In genomic region chr20:34528921-34529297, GRCh38 we compare ENCODE assay signal across 10 cellular contexts. TPM values are rescaled to one million over a fixed set of nuclear protein-coding genes. Genes with fewer than 3 reads are reported as not detected.
DNase-seq lines count a peak whose midpoint lies in the region; ATAC-seq and TF ChIP-seq lines count a peak whose summit lies in the region.
"Had no signal": no experiment of that assay in that cellular context is flagged by ENCODE, and none has a peak within 500 bp of the region (broad histone marks: within the 10 kb centered on the region; RNA-seq: fewer than 3 reads in every experiment).

No MANE protein-coding gene starts in this region.

- H3K4me3 Mint-ChIP-seq in activated CD8-positive, alpha-beta T cell treated with anti-CD3 and anti-CD28 coated beads, Interleukin-2, amount 10 ng/mL, durations not matched to agents 7 days and 5 days = no peak overlapping the region
- H3K4me3 Mint-ChIP-seq in activated CD8-positive, alpha-beta T cell treated with anti-CD3 and anti-CD28 coated beads for 36 hours = no peak overlapping the region

- peaks cover 33% of the 10 kb centered on the region for H3K4me1 ChIP-seq in mesenchymal stem cell (ENCODE audit: control insufficient read depth, insufficient read depth, low read depth, low read length)
- peaks cover 0 to 91% (median 49%) of the 10 kb centered on the region in 4 donors for H3K4me1 ChIP-seq in tibial nerve
- peaks cover 13 to 15% of the 10 kb centered on the region in 2 experiments; a peak in 2 of 4 replicates for H3K4me1 ChIP-seq in SK-N-SH (ENCODE audit: control insufficient read depth in 1 of 2, insufficient read depth in 2 of 2, low read depth in 1 of 2, low read length in 1 of 2)

- H3K4me3 ChIP-seq in fibroblast of pulmonary artery (replicated peaks; ENCODE audit: low read depth, low read length) = no peak overlapping the region
- H3K4me3 ChIP-seq in mesenchymal stem cell (ENCODE audit: insufficient read depth in 1 of 2, low read depth in 1 of 2, low read length in 2 of 2) = no peak overlapping the region
- H3K4me3 ChIP-seq in tibial nerve = no peak overlapping the region
- H3K4me3 ChIP-seq in SK-N-SH (ENCODE audit: low read depth in 2 of 2, low read length in 1 of 2) = no peak overlapping the region
- H3K4me3 ChIP-seq: transverse colon had no signal

- H3K9ac ChIP-seq in mesenchymal stem cell (ENCODE audit: low read length) (no peak overlapping the region), SK-N-SH (no peak overlapping the region)

- H3K27me3 ChIP-seq in mesenchymal stem cell (ENCODE audit: control insufficient read depth in 1 of 2, insufficient read depth in 1 of 2, low read length in 2 of 2) (no peaks in the 10 kb centered on the region), tibial nerve (no peaks in the 10 kb centered on the region), SK-N-SH (ENCODE audit: insufficient read depth) (no peaks in the 10 kb centered on the region)
- H3K27me3 ChIP-seq: transverse colon had no signal

- peak overlapping the region; percentile 10 for H2AK5ac ChIP-seq in mesenchymal stem cell (ENCODE audit: low read length, severe bottlenecking)

- H3K9me3 ChIP-seq in mesenchymal stem cell (ENCODE audit: control insufficient read depth, low read length) (no peaks in the 10 kb centered on the region), tibial nerve (no peaks in the 10 kb centered on the region), SK-N-SH (no peaks in the 10 kb centered on the region)
- H3K9me3 ChIP-seq: transverse colon had no signal

- H4K8ac ChIP-seq in mesenchymal stem cell (ENCODE audit: low read length) = no peak overlapping the region

- no peak overlapping the region for H2BK15ac ChIP-seq in mesenchymal stem cell (ENCODE audit: low read depth, poor library complexity, severe bottlenecking)

- no peak overlapping the region for H2BK120ac ChIP-seq in mesenchymal stem cell (ENCODE audit: low read depth, low read length)

- no peak for TF ChIP-seq CTCF in activated CD8-positive, alpha-beta T cell treated with anti-CD3 and anti-CD28 coated beads for 36 hours (IDR thresholded peaks at IDR 0.05)
- TF ChIP-seq CTCF in fibroblast of pulmonary artery (IDR thresholded peaks at IDR 0.05; ENCODE audit: low read length, missing control alignments) = no peak
- peak in 1 of 5 experiments; percentile 52 for TF ChIP-seq CTCF in tibial nerve (IDR thresholded peaks at IDR 0.05)
- no peak for TF ChIP-seq CTCF in SK-N-SH (IDR thresholded peaks at IDR 0.05)

- H3K4ac ChIP-seq in mesenchymal stem cell (ENCODE audit: low read depth in 1 of 2, low read length in 2 of 2) = no peak overlapping the region

- POLR2A ChIA-PET in activated CD8-positive, alpha-beta T cell treated with anti-CD3 and anti-CD28 coated beads, Interleukin-2, amount 10 ng/mL, durations not matched to agents 7 days and 5 days (lab: Charles Lee) = no interaction called here
- POLR2A ChIA-PET in activated CD8-positive, alpha-beta T cell treated with anti-CD3 and anti-CD28 coated beads for 36 hours (lab: Charles Lee) = no interaction called here
- POLR2A ChIA-PET in SK-N-SH (lab: Yijun Ruan, JAX) = no interaction called here

- no peaks in the 10 kb centered on the region for H3K9me2 ChIP-seq in SK-N-SH

- peaks cover 29% of the 10 kb centered on the region for H3F3A ChIP-seq in SK-N-SH (replicated peaks; ENCODE audit: insufficient read depth)

- H3K36me3 ChIP-seq in mesenchymal stem cell (ENCODE audit: control insufficient read depth in 1 of 2, insufficient read depth in 2 of 2, low read depth in 1 of 2, low read length in 2 of 2) (peaks cover 59 to 73% of the 10 kb centered on the region in 2 experiments), tibial nerve (peaks cover 0 to 64% (median 5%) of the 10 kb centered on the region in 3 donors), SK-N-SH (replicated peaks in 1 of 2; ENCODE audit: control insufficient read depth in 1 of 2, insufficient read depth in 2 of 2, low read length in 1 of 2) (peaks cover 50 to 65% of the 10 kb centered on the region in 2 experiments)

- H3K27me3 Mint-ChIP-seq in activated CD8-positive, alpha-beta T cell treated with anti-CD3 and anti-CD28 coated beads, Interleukin-2, amount 10 ng/mL, durations not matched to agents 7 days and 5 days (ENCODE audit: low read depth) = no peaks in the 10 kb centered on the region
- H3K27me3 Mint-ChIP-seq in activated CD8-positive, alpha-beta T cell treated with anti-CD3 and anti-CD28 coated beads for 36 hours = no peaks in the 10 kb centered on the region

- H3K4me2 ChIP-seq in mesenchymal stem cell (ENCODE audit: low read length, poor library complexity, severe bottlenecking) = no peak overlapping the region
- no peak overlapping the region for H3K4me2 ChIP-seq in SK-N-SH

- 85% methylated on average over 5 of the region's 5 CpGs for WGBS in mesenchymal stem cell
- WGBS in tibial nerve, 2 donors = 42 to 61% methylated on average over 5 of the region's 5 CpGs
- WGBS in SK-N-SH (ENCODE audit: low lambda C conversion rate) = 98% methylated on average over 5 of the region's 5 CpGs

- TF ChIP-seq RAD21 in SK-N-SH (IDR thresholded peaks at IDR 0.05; ENCODE audit: low read length) = no peak

- H3K79me2 ChIP-seq in SK-N-SH (ENCODE audit: insufficient read depth) = peaks cover 68% of the 10 kb centered on the region

- no peak overlapping the region for H2AFZ ChIP-seq in mesenchymal stem cell (ENCODE audit: low read depth, low read length)
- H2AFZ ChIP-seq in SK-N-SH (ENCODE audit: low read depth) = no peak overlapping the region

- H3K27ac ChIP-seq in mesenchymal stem cell (ENCODE audit: low read length, poor library complexity, severe bottlenecking) = no peak overlapping the region
- H3K27ac ChIP-seq in tibial nerve = peak overlapping the region; percentile 59 to 90 (median 79)
- H3K27ac ChIP-seq in SK-N-SH (ENCODE audit: low read depth in 2 of 2, low read length in 1 of 2) = no peak overlapping the region

- H2BK12ac ChIP-seq in mesenchymal stem cell (ENCODE audit: low read length in 2 of 2) = no peak overlapping the region

- peak; percentile 42 for ATAC-seq in activated CD8-positive, alpha-beta T cell treated with anti-CD3 and anti-CD28 coated beads, Interleukin-2, amount 10 ng/mL, durations not matched to agents 7 days and 5 days
- no peak for ATAC-seq in activated CD8-positive, alpha-beta T cell treated with anti-CD3 and anti-CD28 coated beads for 36 hours
- no peak for ATAC-seq in HG02885 (IDR thresholded peaks at IDR 0.05; ENCODE audit: poor library complexity, unreplicated experiment)

- H3K14ac ChIP-seq in mesenchymal stem cell (ENCODE audit: low read length in 2 of 2) = no peak overlapping the region

- DNase-seq in activated CD8-positive, alpha-beta T cell treated with anti-CD3 and anti-CD28 coated beads, Interleukin-2, amount 10 ng/mL, durations not matched to agents 7 days and 5 days = no peak
- DNase-seq in activated CD8-positive, alpha-beta T cell treated with anti-CD3 and anti-CD28 coated beads for 36 hours = no peak
- DNase-seq in fibroblast of pulmonary artery (ENCODE audit: low read depth) (peak; percentile 16), mesenchymal stem cell (no peak), tibial nerve (ENCODE audit: low spot score in 2 of 2) (peak; percentile 45 to 50), SK-N-SH (no peak), kidney glomerular epithelial cell (lab: John Stamatoyannopoulos, UW) (no peak)
- DNase-seq: NCI-H1105, transverse colon had no signal

- peaks cover 58% of the 10 kb centered on the region for H4K20me1 ChIP-seq in SK-N-SH (ENCODE audit: insufficient read depth)

- TF ChIP-seq POLR2A in tibial nerve (IDR thresholded peaks at IDR 0.05) = no peak

- H3K27ac Mint-ChIP-seq in activated CD8-positive, alpha-beta T cell treated with anti-CD3 and anti-CD28 coated beads, Interleukin-2, amount 10 ng/mL, durations not matched to agents 7 days and 5 days = no peak overlapping the region
- no peak overlapping the region for H3K27ac Mint-ChIP-seq in activated CD8-positive, alpha-beta T cell treated with anti-CD3 and anti-CD28 coated beads for 36 hours

- CTCF ChIA-PET in activated CD8-positive, alpha-beta T cell treated with anti-CD3 and anti-CD28 coated beads, Interleukin-2, amount 10 ng/mL, durations not matched to agents 7 days and 5 days (lab: Charles Lee) = no interaction called here
- CTCF ChIA-PET in activated CD8-positive, alpha-beta T cell treated with anti-CD3 and anti-CD28 coated beads for 36 hours (lab: Charles Lee) = interaction anchor here (1.3 to 4.3 kb wide), 2 partner anchors 9 to 216 kb away, joined by 5 to 25 read pairs; no protein-coding TSS in a partner anchor
- CTCF ChIA-PET in SK-N-SH (lab: Yijun Ruan, JAX) = no interaction called here

- H3K79me1 ChIP-seq in mesenchymal stem cell (replicated peaks; ENCODE audit: low read length, poor library complexity, severe bottlenecking) = peaks cover 44% of the 10 kb centered on the region

- H4K91ac ChIP-seq in mesenchymal stem cell (ENCODE audit: low read length) = no peak overlapping the region

- H3K23ac ChIP-seq in mesenchymal stem cell (ENCODE audit: low read length in 2 of 2) = no peak overlapping the region

- TF ChIP-seq EP300 in tibial nerve (IDR thresholded peaks at IDR 0.05) = peak; percentile 69 to 92
- TF ChIP-seq EP300 in SK-N-SH (IDR thresholded peaks at IDR 0.05; ENCODE audit: borderline replicate concordance in 1 of 2, low read depth in 1 of 2, low read length in 1 of 2) = no peak

- peaks cover 33% of the 10 kb centered on the region for H3K36me3 Mint-ChIP-seq in activated CD8-positive, alpha-beta T cell treated with anti-CD3 and anti-CD28 coated beads, Interleukin-2, amount 10 ng/mL, durations not matched to agents 7 days and 5 days (ENCODE audit: low read depth)
- H3K36me3 Mint-ChIP-seq in activated CD8-positive, alpha-beta T cell treated with anti-CD3 and anti-CD28 coated beads for 36 hours (ENCODE audit: low read depth) = peaks cover 14% of the 10 kb centered on the region

- H3K9me3 Mint-ChIP-seq in activated CD8-positive, alpha-beta T cell treated with anti-CD3 and anti-CD28 coated beads, Interleukin-2, amount 10 ng/mL, durations not matched to agents 7 days and 5 days (ENCODE audit: insufficient read depth) = no peaks in the 10 kb centered on the region
- no peaks in the 10 kb centered on the region for H3K9me3 Mint-ChIP-seq in activated CD8-positive, alpha-beta T cell treated with anti-CD3 and anti-CD28 coated beads for 36 hours

- no peak overlapping the region for H2BK5ac ChIP-seq in mesenchymal stem cell (ENCODE audit: low read depth, low read length, poor library complexity, severe bottlenecking)

- peaks cover 4% of the 10 kb centered on the region for H3K4me1 Mint-ChIP-seq in activated CD8-positive, alpha-beta T cell treated with anti-CD3 and anti-CD28 coated beads, Interleukin-2, amount 10 ng/mL, durations not matched to agents 7 days and 5 days (ENCODE audit: low read depth)
- H3K4me1 Mint-ChIP-seq in activated CD8-positive, alpha-beta T cell treated with anti-CD3 and anti-CD28 coated beads for 36 hours (ENCODE audit: low read depth) = peaks cover 6% of the 10 kb centered on the region

- intact Hi-C loops in activated CD8-positive, alpha-beta T cell treated with anti-CD3 and anti-CD28 coated beads for 36 hours (cut with micrococcal nuclease) = no loop called here

- peak overlapping the region in 1 of 2 experiments; percentile 5 for H3K18ac ChIP-seq in mesenchymal stem cell (ENCODE audit: low read depth in 1 of 2, low read length in 2 of 2)

RNA-seq across cellular contexts. Expression of gene DYNLRB1, which starts 12.7 kb away (rescaled TPM):
- 100 to 1,000 TPM in 1 of 2 experiments, 10 to 100 TPM in 1; 91.9 to 103 TPM for total RNA-seq in activated CD8-positive, alpha-beta T cell treated with anti-CD3 and anti-CD28 coated beads, Interleukin-2, amount 10 ng/mL, durations not matched to agents 7 days and 5 days
- 10 to 100 TPM; 66.6 to 70.9 TPM for total RNA-seq in activated CD8-positive, alpha-beta T cell treated with anti-CD3 and anti-CD28 coated beads for 36 hours
- 344 TPM for polyA plus RNA-seq in mesenchymal stem cell (2013, experiment 1 of 2)
- polyA plus RNA-seq in mesenchymal stem cell (2013, experiment 2 of 2) = 339 TPM
- total RNA-seq in tibial nerve = 100 to 1,000 TPM; 145 to 188 (median 170) TPM
- 298 and 402 TPM in 2 replicates for polyA plus RNA-seq in SK-N-SH (2012; rRNA removed)
- polyA plus RNA-seq in SK-N-SH (2012; cell fraction: cytosol; rRNA removed) = 379 and 385 TPM in 2 replicates
- polyA plus RNA-seq in SK-N-SH (2012; cell fraction: nucleus; rRNA removed) = 112 and 116 TPM in 2 replicates

RNA-seq across cellular contexts. Expression of gene MAP1LC3A, which starts 29.6 kb away (rescaled TPM):
- total RNA-seq in activated CD8-positive, alpha-beta T cell treated with anti-CD3 and anti-CD28 coated beads, Interleukin-2, amount 10 ng/mL, durations not matched to agents 7 days and 5 days = 1 to 10 TPM; 1.4 to 1.6 TPM
- total RNA-seq in activated CD8-positive, alpha-beta T cell treated with anti-CD3 and anti-CD28 coated beads for 36 hours = 1 to 10 TPM in 1 of 2 experiments, under 1 TPM in 1; 0.92 to 1.0 TPM
- 34.0 TPM for polyA plus RNA-seq in mesenchymal stem cell (2013, experiment 1 of 2)
- 33.2 TPM for polyA plus RNA-seq in mesenchymal stem cell (2013, experiment 2 of 2)
- 100 to 1,000 TPM in 2 of 4 donors, 10 to 100 TPM in 2; 62.4 to 139 (median 106) TPM for total RNA-seq in tibial nerve
- polyA plus RNA-seq in SK-N-SH (2012; rRNA removed) = 17.2 and 24.9 TPM in 2 replicates
- 11.7 and 18.7 TPM in 2 replicates for polyA plus RNA-seq in SK-N-SH (2012; cell fraction: cytosol; rRNA removed)
- polyA plus RNA-seq in SK-N-SH (2012; cell fraction: nucleus; rRNA removed) = 80.3 and 107 TPM in 2 replicates

Comparison
In these comparisons a context has a peak if more than half of its experiments do, and no peak if none do; other contexts are left out.
1. DNase-seq: peak in fibroblast of pulmonary artery (single experiment) and tibial nerve (2 of 2); none in activated CD8-positive, alpha-beta T cell treated with anti-CD3 and anti-CD28 coated beads, Interleukin-2, amount 10 ng/mL, durations not matched to agents 7 days and 5 days (single experiment), activated CD8-positive, alpha-beta T cell treated with anti-CD3 and anti-CD28 coated beads for 36 hours (single experiment), mesenchymal stem cell (single experiment), SK-N-SH (single experiment) and kidney glomerular epithelial cell (single experiment).
2. H3K27ac ChIP-seq: peak in tibial nerve (4 of 4); none in mesenchymal stem cell (single experiment) and SK-N-SH (0 of 2).
3. RNA of gene MAP1LC3A, which starts 29.6 kb away (total RNA-seq): 62.4 to 139 TPM in tibial nerve; 1.4 to 1.6 TPM in activated CD8-positive, alpha-beta T cell treated with anti-CD3 and anti-CD28 coated beads, Interleukin-2, amount 10 ng/mL, durations not matched to agents 7 days and 5 days and 0.92 to 1.0 TPM in activated CD8-positive, alpha-beta T cell treated with anti-CD3 and anti-CD28 coated beads for 36 hours; every median in the first group is over 10 times any median in the second.